In genomic region chr7:31122649-31123058, GRCh38 we compare ENCODE assay signal across 8 cellular contexts.
DNase-seq lines count a peak whose midpoint lies in the region; ATAC-seq and TF ChIP-seq lines count a peak whose summit lies in the region.

No MANE protein-coding gene starts in this region.

- CTCF ChIA-PET in CD8-positive, alpha-beta memory T cell (lab: Charles Lee): interaction anchor here (0.7 to 3.4 kb wide), 6 partner anchors 9 to 139 kb away, joined by 3 to 17 read pairs (median 3); no protein-coding TSS in a partner anchor

- peaks cover 5% of the 10 kb centered on the region for H3K4me1 ChIP-seq in foreskin keratinocyte
- H3K4me1 ChIP-seq in CD8-positive, alpha-beta memory T cell (ENCODE audit: insufficient read depth, low read length): no peaks in the 10 kb centered on the region

- peak; percentile 57 to 77 for DNase-seq in NCI-H524 (lab: John Stamatoyannopoulos, UW)
- no peak for DNase-seq in NCI-H524 treated with DMSO at 0.1 percent for 48 hours (lab: John Stamatoyannopoulos, UW)
- peak; percentile 74 for DNase-seq in NCI-H510A treated with DMSO at 0.1 percent for 48 hours (lab: John Stamatoyannopoulos, UW)
- DNase-seq in activated CD8-positive, alpha-beta memory T cell treated with anti-CD3 and anti-CD28 coated beads, Interleukin-2, amount 50 U/mL, for 48 hours: peak; percentile 60
- DNase-seq in foreskin keratinocyte: peak; percentile 51 to 66
- DNase-seq in non-pigmented ciliary epithelial cell (ENCODE audit: low read depth): peak; percentile 60
- DNase-seq in CD8-positive, alpha-beta memory T cell: no peak

- H3K4me3 Mint-ChIP-seq in CD8-positive, alpha-beta memory T cell: no peak overlapping the region

- no peaks in the 10 kb centered on the region for H3K9me3 ChIP-seq in CD8-positive, alpha-beta memory T cell (ENCODE audit: low read length)

- H3K36me3 Mint-ChIP-seq in CD8-positive, alpha-beta memory T cell: no peaks in the 10 kb centered on the region

- H3K27me3 ChIP-seq in foreskin keratinocyte: peaks cover 16% of the 10 kb centered on the region
- no peaks in the 10 kb centered on the region for H3K27me3 ChIP-seq in CD8-positive, alpha-beta memory T cell (ENCODE audit: insufficient read depth, low read length, poor library complexity, severe bottlenecking)

- POLR2A ChIA-PET in CD8-positive, alpha-beta memory T cell (lab: Charles Lee): no interaction called here

- H3K27ac Mint-ChIP-seq in CD8-positive, alpha-beta memory T cell: no peak overlapping the region

- TF ChIP-seq CTCF in foreskin keratinocyte (conservative IDR thresholded peaks at IDR 0.05): peak; percentile 93

- ATAC-seq in HG03103 (IDR thresholded peaks at IDR 0.05; ENCODE audit: low read depth, unreplicated experiment): peak; percentile 70
- peak; percentile 83 for ATAC-seq in foreskin keratinocyte

- no peaks in the 10 kb centered on the region for H3K36me3 ChIP-seq in CD8-positive, alpha-beta memory T cell (ENCODE audit: insufficient read depth, low read length)

- H3K27ac ChIP-seq in foreskin keratinocyte: no peak overlapping the region
- H3K27ac ChIP-seq in CD8-positive, alpha-beta memory T cell (ENCODE audit: low read depth, low read length): no peak overlapping the region

- no peak overlapping the region for H3K4me3 ChIP-seq in CD8-positive, alpha-beta memory T cell (ENCODE audit: low read length)

- H3K27me3 Mint-ChIP-seq in CD8-positive, alpha-beta memory T cell: peaks cover 6 to 15% of the 10 kb centered on the region in 2 donors

- no peaks in the 10 kb centered on the region for H3K4me1 Mint-ChIP-seq in CD8-positive, alpha-beta memory T cell

- H3K9me3 Mint-ChIP-seq in CD8-positive, alpha-beta memory T cell: peaks cover 0 to 3% (median 0%) of the 10 kb centered on the region in 5 donors

Comparison
In these comparisons a context has a peak if more than half of its experiments do, and no peak if none do; other contexts are left out.
1. DNase-seq: peak in NCI-H524 (2 of 2), NCI-H510A treated with DMSO at 0.1 percent for 48 hours (single experiment), activated CD8-positive, alpha-beta memory T cell treated with anti-CD3 and anti-CD28 coated beads, Interleukin-2, amount 50 U/mL, for 48 hours (single experiment), foreskin keratinocyte (2 of 2) and non-pigmented ciliary epithelial cell (single experiment); none in NCI-H524 treated with DMSO at 0.1 percent for 48 hours (single experiment) and CD8-positive, alpha-beta memory T cell (0 of 5).